ENCODE assay signal across 17 cellular contexts in the genomic region with DNA sequence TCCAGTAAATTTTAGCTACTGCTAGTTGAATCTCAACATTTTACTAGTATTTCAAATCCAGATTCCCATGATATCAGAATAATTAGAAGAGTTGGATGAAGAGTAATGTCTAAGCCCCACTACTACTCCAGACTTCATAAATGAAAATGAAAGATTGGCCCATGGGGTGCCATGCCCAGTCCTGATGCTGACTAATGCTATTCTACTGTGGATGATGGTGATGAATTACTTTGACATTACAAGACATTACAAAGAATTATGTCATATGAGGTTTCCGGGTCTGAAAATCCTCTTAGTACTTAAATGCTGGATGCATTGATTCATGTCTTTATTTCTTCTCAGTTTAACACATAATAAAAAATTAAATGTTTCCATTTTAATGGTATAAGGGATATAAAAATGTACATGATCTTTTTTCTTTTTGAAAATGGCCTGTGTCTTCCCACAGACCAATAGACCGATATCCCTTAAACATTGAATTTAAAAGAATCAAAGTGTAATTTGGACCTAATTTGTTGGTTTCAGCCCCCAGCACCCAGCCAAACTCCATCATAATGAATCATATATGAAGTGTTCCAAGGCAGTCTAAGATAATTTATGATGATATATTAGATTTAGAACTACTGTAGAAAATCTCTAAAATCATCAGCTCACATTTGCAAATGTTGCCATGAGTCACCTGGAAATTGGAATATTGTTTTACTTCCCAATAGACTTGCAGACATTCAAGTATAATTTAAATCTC.
"Had no signal": no experiment of that assay in that cellular context is flagged by ENCODE, and none has a peak within 500 bp of the region (broad histone marks: within the 10 kb centered on the region; RNA-seq: fewer than 3 reads in every experiment).

No MANE protein-coding gene starts in this region.

- H3K4me1 ChIP-seq: ascending aorta, neural progenitor cell had no signal

- H3K36me3 Mint-ChIP-seq: activated naive CD8-positive, alpha-beta T cell treated with anti-CD3 and anti-CD28 coated beads, Interleukin-2, amount 10 ng/mL, durations not matched to agents 7 days and 5 days; neural progenitor cell had no signal

- DNase-seq: activated B cell treated with CpG ODN at 0.5 μM for 24 hours; activated CD4-positive, alpha-beta T cell treated with anti-CD3 and anti-CD28 coated beads, Interleukin-2, amount 50 U/mL, for 4 hours; activated gamma-delta T cell treated with Interleukin-2 at 50 U/mL for 16 hours; activated naive CD8-positive, alpha-beta T cell treated with anti-CD3 and anti-CD28 coated beads, Interleukin-2, amount 10 ng/mL, durations not matched to agents 7 days and 5 days; activated T-cell treated with anti-CD3 and anti-CD28 coated beads, Interleukin-2, amount 50 U/mL, for 4 hours; effector CD4-positive, alpha-beta T cell; hippocampal formation; left cardiac atrium; midbrain; ovary; stimulated activated CD4-positive, alpha-beta T cell treated with anti-CD3 and anti-CD28 coated beads, Interleukin-4, amount 100 ng/mL, for 24 hours; stimulated activated naive CD8-positive, alpha-beta T cell treated with anti-CD3 and anti-CD28 coated beads, Interleukin-15, amount 100 ng/mL, for 72 hours; T-helper 17 cell had no signal

- H3K27me3 Mint-ChIP-seq: activated B cell treated with CpG ODN at 0.5 μM for 24 hours; activated naive CD8-positive, alpha-beta T cell treated with anti-CD3 and anti-CD28 coated beads, Interleukin-2, amount 10 ng/mL, durations not matched to agents 7 days and 5 days; stimulated activated naive CD8-positive, alpha-beta T cell treated with anti-CD3 and anti-CD28 coated beads, Interleukin-15, amount 100 ng/mL, for 72 hours had no signal

- H3K4me1 Mint-ChIP-seq: activated B cell treated with CpG ODN at 0.5 μM for 24 hours; activated naive CD8-positive, alpha-beta T cell treated with anti-CD3 and anti-CD28 coated beads, Interleukin-2, amount 10 ng/mL, durations not matched to agents 7 days and 5 days; stimulated activated naive CD8-positive, alpha-beta T cell treated with anti-CD3 and anti-CD28 coated beads, Interleukin-15, amount 100 ng/mL, for 72 hours; T-helper 17 cell had no signal

- H3K4me3 ChIP-seq: ascending aorta, lung, neural progenitor cell, ovary, thoracic aorta had no signal

- H3K27ac Mint-ChIP-seq: activated B cell treated with CpG ODN at 0.5 μM for 24 hours; activated naive CD8-positive, alpha-beta T cell treated with anti-CD3 and anti-CD28 coated beads, Interleukin-2, amount 10 ng/mL, durations not matched to agents 7 days and 5 days; neural progenitor cell; stimulated activated naive CD8-positive, alpha-beta T cell treated with anti-CD3 and anti-CD28 coated beads, Interleukin-15, amount 100 ng/mL, for 72 hours; T-helper 17 cell had no signal

- H3K9me3 Mint-ChIP-seq: activated B cell treated with CpG ODN at 0.5 μM for 24 hours; activated naive CD8-positive, alpha-beta T cell treated with anti-CD3 and anti-CD28 coated beads, Interleukin-2, amount 10 ng/mL, durations not matched to agents 7 days and 5 days; activated T-cell treated with anti-CD3 and anti-CD28 coated beads, Interleukin-2, amount 50 U/mL, for 4 hours; neural progenitor cell; stimulated activated naive CD8-positive, alpha-beta T cell treated with anti-CD3 and anti-CD28 coated beads, Interleukin-15, amount 100 ng/mL, for 72 hours had no signal

- H3K27ac ChIP-seq: ascending aorta, neural progenitor cell, ovary, thoracic aorta had no signal

- ATAC-seq: activated T-cell treated with anti-CD3 and anti-CD28 coated beads, Interleukin-2, amount 50 U/mL, for 4 hours; left cardiac atrium; stimulated activated naive CD8-positive, alpha-beta T cell treated with anti-CD3 and anti-CD28 coated beads, Interleukin-15, amount 100 ng/mL, for 72 hours; T-helper 17 cell had no signal

- H3K27me3 ChIP-seq: ascending aorta, neural progenitor cell, ovary had no signal

- H3K9me3 ChIP-seq: ascending aorta, ovary, thoracic aorta had no signal

- H3K4me3 Mint-ChIP-seq: activated B cell treated with CpG ODN at 0.5 μM for 24 hours; activated naive CD8-positive, alpha-beta T cell treated with anti-CD3 and anti-CD28 coated beads, Interleukin-2, amount 10 ng/mL, durations not matched to agents 7 days and 5 days; activated T-cell treated with anti-CD3 and anti-CD28 coated beads, Interleukin-2, amount 50 U/mL, for 4 hours; neural progenitor cell; stimulated activated naive CD8-positive, alpha-beta T cell treated with anti-CD3 and anti-CD28 coated beads, Interleukin-15, amount 100 ng/mL, for 72 hours; T-helper 17 cell had no signal

- H3K36me3 ChIP-seq: ascending aorta, neural progenitor cell, ovary, thoracic aorta had no signal
